Comparison of ENCODE assay signal across 8 cellular contexts in genomic region chr12:2003676-2004112, GRCh38. TPM values are rescaled to one million over a fixed set of nuclear protein-coding genes. Genes with fewer than 3 reads are reported as not detected.
DNase-seq lines count a peak whose midpoint lies in the region; ATAC-seq and TF ChIP-seq lines count a peak whose summit lies in the region.

No MANE protein-coding gene starts in this region.

- H3K9me3 ChIP-seq in A673 (ENCODE audit: low read depth, low read length, poor library complexity, severe bottlenecking) (no peaks in the 10 kb centered on the region), iPS-15b (ENCODE audit: control insufficient read depth, insufficient read depth, low read length) (no peaks in the 10 kb centered on the region), spleen (no peaks in the 10 kb centered on the region)

- 0 to 1% (median 0%) methylated on average over 13 of the region's 13 CpGs for WGBS in adipose tissue, 3 donors
- 0 to 1% (median 0%) methylated on average over 13 of the region's 13 CpGs for WGBS in spleen, 5 donors

- no peaks in the 10 kb centered on the region for H3K36me3 ChIP-seq in A673 (ENCODE audit: insufficient read depth, low read length, poor library complexity, severe bottlenecking)
- no peaks in the 10 kb centered on the region for H3K36me3 ChIP-seq in iPS-15b (ENCODE audit: control insufficient read depth, insufficient read depth, low read length)
- H3K36me3 ChIP-seq in spleen: no peaks in the 10 kb centered on the region

- intact Hi-C loops in A673 (cut with micrococcal nuclease; ENCODE audit: unreplicated experiment): no loop called here
- intact Hi-C loops in spleen (cut with DNase I; ENCODE audit: low total_unique reads): no loop called here

- TSS peak; percentile 69 for BruUV-seq in A673 (replicated peaks; lab: Mats Ljungman, UMichigan)

- TF ChIP-seq CTCF in A673 (conservative IDR thresholded peaks at IDR 0.05; ENCODE audit: low read depth, low read length) (no peak), HL-60 (IDR thresholded peaks at IDR 0.05; ENCODE audit: insufficient read depth, low read length) (no peak), spleen (IDR thresholded peaks at IDR 0.05 in 8 of 11, conservative IDR thresholded peaks at IDR 0.05 in 3 of 11) (no peak)

- no peaks in the 10 kb centered on the region for H3K27me3 ChIP-seq in A673 (replicated peaks; ENCODE audit: insufficient read depth, low read depth, low read length, poor library complexity)
- no peaks in the 10 kb centered on the region for H3K27me3 ChIP-seq in HL-60 (ENCODE audit: insufficient read depth, poor library complexity, severe bottlenecking)
- H3K27me3 ChIP-seq in iPS-15b (ENCODE audit: control insufficient read depth, insufficient read depth, low read length): no peaks in the 10 kb centered on the region
- no peaks in the 10 kb centered on the region for H3K27me3 ChIP-seq in spleen (replicated peaks in 1 of 7)

- H3K27ac ChIP-seq in A673 (ENCODE audit: low read depth, low read length, poor library complexity, severe bottlenecking): peak overlapping the region; percentile 94
- peak overlapping the region; percentile 79 for H3K27ac ChIP-seq in HL-60 (replicated peaks)
- H3K27ac ChIP-seq in adipose tissue (ENCODE audit: low read depth, low read length): peak overlapping the region; percentile 41
- peak overlapping the region; percentile 83 to 95 (median 91) for H3K27ac ChIP-seq in spleen

- DNase-seq in A673 (ENCODE audit: low spot score) (no peak), HL-60 (ENCODE audit: low read depth in 1 of 2, low spot score in 1 of 2) (no peak), spleen (no peak), hippocampal formation (lab: John Stamatoyannopoulos, UW) (no peak), mucosa of gallbladder (ENCODE audit: low spot score) (no peak)

- POLR2A ChIA-PET in A673 (lab: Charles Lee; ENCODE audit: low non-redundant PET): interaction anchor here (0.7 kb wide), 1 partner anchor 130 kb away, joined by 3 read pairs; no protein-coding TSS in a partner anchor

- peak overlapping the region; percentile 81 for H3K9ac ChIP-seq in iPS-15b (ENCODE audit: low read depth, low read length)

- H3K4me3 ChIP-seq in A673 (ENCODE audit: low read depth, low read length, poor library complexity, severe bottlenecking) (peak overlapping the region; percentile 96), HL-60 (replicated peaks; ENCODE audit: insufficient read depth, low read length) (peak overlapping the region; percentile 99), iPS-15b (ENCODE audit: low read depth, low read length) (peak overlapping the region; percentile 94), spleen (peak overlapping the region; percentile 69 to 90 (median 84))

- TF ChIP-seq POLR2A in spleen (IDR thresholded peaks at IDR 0.05): no peak

- H3K4me1 ChIP-seq in A673 (ENCODE audit: insufficient read depth, low read length, poor library complexity, severe bottlenecking) (peaks cover 16% of the 10 kb centered on the region), iPS-15b (ENCODE audit: control insufficient read depth, insufficient read depth, low read length) (peaks cover 8% of the 10 kb centered on the region), spleen (peaks cover 17 to 56% (median 31%) of the 10 kb centered on the region in 6 donors)

- CTCF ChIA-PET in A673 (lab: Charles Lee): no interaction called here

- peak; percentile 7 for ATAC-seq in GM18870 (IDR thresholded peaks at IDR 0.05; ENCODE audit: unreplicated experiment)

RNA-seq across cellular contexts. Expression of gene DCP1B, which starts 0.6 kb away (rescaled TPM):
- total RNA-seq in A673 (2021) (8.8 and 9.7 TPM in 2 replicates), spleen (10 to 100 TPM; 11.1 to 20.8 (median 16.9) TPM), mucosa of gallbladder (13.7 TPM)
- polyA plus RNA-seq in adipose tissue (1 to 10 TPM; 4.9 to 8.0 (median 5.8) TPM), spleen (1 to 10 TPM; 5.5 to 7.6 (median 6.1) TPM)

RNA-seq across cellular contexts. Expression of gene CACNA1C, which starts 49.1 kb away (rescaled TPM):
- total RNA-seq in A673 (2021): 3.7 and 5.2 TPM in 2 replicates
- polyA plus RNA-seq in adipose tissue: 1 to 10 TPM in 2 of 3 donors, under 1 TPM in 1; 0.72 to 8.1 (median 1.4) TPM
- total RNA-seq in spleen: 10 to 100 TPM; 13.5 to 27.6 (median 23.5) TPM
- 1 to 10 TPM in 2 of 3 donors, under 1 TPM in 1; 0.67 to 3.7 (median 1.5) TPM for polyA plus RNA-seq in spleen
- total RNA-seq in mucosa of gallbladder: 19.3 TPM

Comparison
In these comparisons a context has a peak if more than half of its experiments do, and no peak if none do; other contexts are left out.
1. H3K27ac ChIP-seq: peak in every context shown above with its lines; median percentile 94 in A673; 91 in spleen; 79 in HL-60; 41 in adipose tissue.